In genomic region chr15:63219196-63219719, GRCh38 we compare ENCODE assay signal across 22 cellular contexts. TPM values are rescaled to one million over a fixed set of nuclear protein-coding genes. Genes with fewer than 3 reads are reported as not detected.
A peak's percentile ranks its signal among the peaks of the same experiment; 100 is the strongest.
DNase-seq lines count a peak whose midpoint lies in the region; ATAC-seq and TF ChIP-seq lines count a peak whose summit lies in the region.
"Had no signal": no experiment of that assay in that cellular context is flagged by ENCODE, and none has a peak within 500 bp of the region (broad histone marks: within the 10 kb centered on the region; RNA-seq: fewer than 3 reads in every experiment).

No MANE protein-coding gene starts in this region.

- peaks cover 44 to 74% (median 58%) of the 10 kb centered on the region in 4 donors for H3K4me1 Mint-ChIP-seq in CD4-positive, CD25-positive, alpha-beta regulatory T cell
- H3K4me1 Mint-ChIP-seq in naive thymus-derived CD4-positive, alpha-beta T cell = peaks cover 29 to 77% (median 69%) of the 10 kb centered on the region in 7 donors
- H3K4me1 Mint-ChIP-seq: neural crest cell had no signal

- in situ Hi-C loops in GM23248 (cut with MboI) = no loop called here

- H3K27me3 ChIP-seq in CD4-positive, CD25-positive, alpha-beta regulatory T cell (ENCODE audit: control insufficient read depth, insufficient read depth, low read length) = no peaks in the 10 kb centered on the region
- H3K27me3 ChIP-seq in GM23248 (replicated peaks; ENCODE audit: insufficient read depth) = no peaks in the 10 kb centered on the region
- H3K27me3 ChIP-seq in naive thymus-derived CD4-positive, alpha-beta T cell (ENCODE audit: control insufficient read depth in 2 of 2, insufficient read depth in 2 of 2, low read length in 2 of 2) = no peaks in the 10 kb centered on the region
- H3K27me3 ChIP-seq: heart left ventricle, Peyer's patch, thyroid gland had no signal

- no peaks in the 10 kb centered on the region for H3K9me3 ChIP-seq in CD4-positive, CD25-positive, alpha-beta regulatory T cell (ENCODE audit: control insufficient read depth in 2 of 2, low read length in 2 of 2)
- H3K9me3 ChIP-seq in GM23248 (ENCODE audit: low read depth) = no peaks in the 10 kb centered on the region
- no peaks in the 10 kb centered on the region for H3K9me3 ChIP-seq in naive thymus-derived CD4-positive, alpha-beta T cell (ENCODE audit: control insufficient read depth in 2 of 3, low read length in 3 of 3)
- H3K9me3 ChIP-seq: Caco-2, heart left ventricle, Peyer's patch, SK-N-SH, thyroid gland had no signal

- no peak for TF ChIP-seq CTCF in choroid plexus epithelial cell (conservative IDR thresholded peaks at IDR 0.05; ENCODE audit: low read depth, low read length)

- H3F3A ChIP-seq in GM23248 (ENCODE audit: insufficient read depth) = peaks cover 28% of the 10 kb centered on the region

- POLR2A ChIA-PET in naive thymus-derived CD4-positive, alpha-beta T cell (lab: Charles Lee) = interaction anchor here (2.0 to 2.9 kb wide), 2 partner anchors 9 to 24 kb away, joined by 6 to 17 read pairs; no protein-coding TSS in a partner anchor

- H3K36me3 ChIP-seq in CD4-positive, CD25-positive, alpha-beta regulatory T cell (ENCODE audit: control insufficient read depth, insufficient read depth, low read length) = peaks cover 19% of the 10 kb centered on the region
- no peaks in the 10 kb centered on the region for H3K36me3 ChIP-seq in GM23248 (ENCODE audit: low read depth)
- peaks cover 0 to 4% (median 3%) of the 10 kb centered on the region in 3 experiments for H3K36me3 ChIP-seq in naive thymus-derived CD4-positive, alpha-beta T cell (ENCODE audit: control insufficient read depth in 2 of 3, insufficient read depth in 3 of 3, low read length in 3 of 3)
- H3K36me3 ChIP-seq: Peyer's patch, thyroid gland had no signal

- CTCF ChIA-PET in naive thymus-derived CD4-positive, alpha-beta T cell (lab: Charles Lee) = no interaction called here

- H3K79me2 ChIP-seq in GM23248 (ENCODE audit: insufficient read depth) = peaks cover 98% of the 10 kb centered on the region

- no peak overlapping the region for H3K4me2 ChIP-seq in GM23248 (ENCODE audit: unreplicated experiment)
- H3K4me2 ChIP-seq: KMS-11, SK-N-SH had no signal

- DNase-seq in CD4-positive, CD25-positive, alpha-beta regulatory T cell = no peak
- DNase-seq in GM23248 = no peak
- DNase-seq in choroid plexus epithelial cell (ENCODE audit: low read depth) = peak; percentile 68
- no peak for DNase-seq in naive thymus-derived CD4-positive, alpha-beta T cell
- no peak for DNase-seq in NCI-H146 treated with DMSO at 0.1 percent for 48 hours (lab: John Stamatoyannopoulos, UW; ENCODE audit: unreplicated experiment)
- no peak for DNase-seq in HuH-7.5 (ENCODE audit: low spot score)
- DNase-seq: activated CD4-positive, CD25-positive, alpha-beta regulatory T cell treated with anti-CD3 and anti-CD28 coated beads, Interleukin-2, amount 50 U/mL, for 72 hours; activated effector memory CD4-positive, alpha-beta T cell treated with anti-CD3 and anti-CD28 coated beads, Interleukin-2, amount 50 U/mL, for 16 hours; Caco-2; heart left ventricle; mesendoderm; NCI-H1048; NCI-H2081; NCI-H446 treated with DMSO at 0.1 percent for 48 hours; Peyer's patch; SK-N-SH; stimulated activated CD4-positive, alpha-beta T cell treated with anti-CD3 and anti-CD28 coated beads, Interleukin-15, amount 100 ng/mL, for 24 hours; T1000; thyroid gland had no signal

- H3K27ac ChIP-seq in CD4-positive, CD25-positive, alpha-beta regulatory T cell (ENCODE audit: insufficient read depth, low read length, poor library complexity, severe bottlenecking) = no peak overlapping the region
- H3K27ac ChIP-seq in GM23248 = peak overlapping the region; percentile 74; the same call in 1 of the 2 replicates
- H3K27ac ChIP-seq in naive thymus-derived CD4-positive, alpha-beta T cell (ENCODE audit: low read depth, low read length) = no peak overlapping the region
- H3K27ac ChIP-seq: KMS-11 had no signal

- no peaks in the 10 kb centered on the region for H4K20me1 ChIP-seq in GM23248 (ENCODE audit: insufficient read depth)

- no peak for ATAC-seq in CD4-positive, CD25-positive, alpha-beta regulatory T cell (ENCODE audit: low read depth in 2 of 2)
- ATAC-seq in naive thymus-derived CD4-positive, alpha-beta T cell = no peak
- no peak for ATAC-seq in HG02588 (IDR thresholded peaks at IDR 0.05; ENCODE audit: unreplicated experiment)

- no peak overlapping the region for H3K9ac ChIP-seq in GM23248
- H3K9ac ChIP-seq: KMS-11, SK-N-SH had no signal

- H2AFZ ChIP-seq in GM23248 = no peak overlapping the region

- intact Hi-C loops in naive thymus-derived CD4-positive, alpha-beta T cell (cut with micrococcal nuclease) = loop anchor here in 1 of 2 donors (2.0 kb wide), 1 partner anchor 14 kb away; no protein-coding TSS in a partner anchor

- no peaks in the 10 kb centered on the region for H3K9me3 Mint-ChIP-seq in CD4-positive, CD25-positive, alpha-beta regulatory T cell
- H3K9me3 Mint-ChIP-seq in naive thymus-derived CD4-positive, alpha-beta T cell = peaks cover 0 to 2% (median 0%) of the 10 kb centered on the region in 11 donors
- H3K9me3 Mint-ChIP-seq: neural crest cell had no signal

- H3K27me3 Mint-ChIP-seq in CD4-positive, CD25-positive, alpha-beta regulatory T cell = no peaks in the 10 kb centered on the region
- H3K27me3 Mint-ChIP-seq in naive thymus-derived CD4-positive, alpha-beta T cell = no peaks in the 10 kb centered on the region

- no peaks in the 10 kb centered on the region for H3K9me2 ChIP-seq in GM23248 (ENCODE audit: insufficient read depth)
- H3K9me2 ChIP-seq: SK-N-SH had no signal

- H3K27ac Mint-ChIP-seq in CD4-positive, CD25-positive, alpha-beta regulatory T cell = peak overlapping the region in 2 of 3 donors; percentile 55 to 88
- peak overlapping the region in 7 of 9 donors; percentile 19 to 68 (median 48) for H3K27ac Mint-ChIP-seq in naive thymus-derived CD4-positive, alpha-beta T cell

- H3K4me3 Mint-ChIP-seq in CD4-positive, CD25-positive, alpha-beta regulatory T cell = peak overlapping the region in 1 of 4 donors; percentile 35
- H3K4me3 Mint-ChIP-seq in naive thymus-derived CD4-positive, alpha-beta T cell = no peak overlapping the region
- H3K4me3 Mint-ChIP-seq: neural crest cell had no signal

- H3K36me3 Mint-ChIP-seq in CD4-positive, CD25-positive, alpha-beta regulatory T cell = peaks cover 16% of the 10 kb centered on the region
- H3K36me3 Mint-ChIP-seq in naive thymus-derived CD4-positive, alpha-beta T cell = peaks cover 0 to 38% (median 25%) of the 10 kb centered on the region in 5 donors

- H3K4me1 ChIP-seq in CD4-positive, CD25-positive, alpha-beta regulatory T cell (ENCODE audit: control insufficient read depth, insufficient read depth, low read length, poor library complexity, severe bottlenecking) = peaks cover 25% of the 10 kb centered on the region
- peaks cover 44% of the 10 kb centered on the region for H3K4me1 ChIP-seq in GM23248 (ENCODE audit: insufficient read depth)
- H3K4me1 ChIP-seq in naive thymus-derived CD4-positive, alpha-beta T cell (ENCODE audit: control insufficient read depth in 2 of 2, insufficient read depth in 2 of 2, low read length in 2 of 2) = peaks cover 4 to 7% of the 10 kb centered on the region in 2 donors

- no peak overlapping the region for H3K4me3 ChIP-seq in CD4-positive, CD25-positive, alpha-beta regulatory T cell (ENCODE audit: low read depth, low read length)
- H3K4me3 ChIP-seq in GM23248 = no peak overlapping the region
- no peak overlapping the region for H3K4me3 ChIP-seq in choroid plexus epithelial cell (ENCODE audit: low read depth, low read length)
- H3K4me3 ChIP-seq in naive thymus-derived CD4-positive, alpha-beta T cell (ENCODE audit: low read length) = no peak overlapping the region
- H3K4me3 ChIP-seq: heart left ventricle, Peyer's patch, thyroid gland had no signal

- WGBS in GM23248 (ENCODE audit: low coverage in 1 of 2, low lambda C conversion rate in 2 of 2, missing lambda C conversion rate in 2 of 2), 2 experiments = 44 to 50% methylated on average over 3 of the region's 3 CpGs

RNA-seq across cellular contexts. Expression of gene RAB8B, which starts 29.9 kb away (rescaled TPM):
- 114 TPM for total RNA-seq in CD4-positive, CD25-positive, alpha-beta regulatory T cell
- polyA plus RNA-seq in CD4-positive, CD25-positive, alpha-beta regulatory T cell = 10 to 100 TPM; 67.4 to 82.4 (median 74.4) TPM
- 54.3 and 54.6 TPM in 2 replicates for total RNA-seq in GM23248 (2014; rRNA removed; shearing (Covaris generic))
- 37.8 and 43.6 TPM in 2 replicates for polyA plus RNA-seq in GM23248 (2016; fragmentation: Nextera tagmentation; extraction: Ambion mirVana)
- 100 to 1,000 TPM in 1 of 5 experiments, 10 to 100 TPM in 4; 37.2 to 100 (median 71.3) TPM for total RNA-seq in naive thymus-derived CD4-positive, alpha-beta T cell
- polyA plus RNA-seq in naive thymus-derived CD4-positive, alpha-beta T cell = 10 to 100 TPM; 30.4 to 32.0 TPM

RNA-seq across cellular contexts. Expression of gene APH1B, which starts 58.1 kb away (rescaled TPM):
- 19.0 TPM for total RNA-seq in CD4-positive, CD25-positive, alpha-beta regulatory T cell
- 10 to 100 TPM in 2 of 4 donors, 1 to 10 TPM in 2; 9.1 to 16.2 (median 11.6) TPM for polyA plus RNA-seq in CD4-positive, CD25-positive, alpha-beta regulatory T cell
- 15.8 and 18.6 TPM in 2 replicates for total RNA-seq in GM23248 (2014; rRNA removed; shearing (Covaris generic))
- polyA plus RNA-seq in GM23248 (2016; fragmentation: Nextera tagmentation; extraction: Ambion mirVana) = 40.5 and 43.2 TPM in 2 replicates
- 10 to 100 TPM in 4 of 5 experiments, 1 to 10 TPM in 1; 9.9 to 29.9 (median 17.6) TPM for total RNA-seq in naive thymus-derived CD4-positive, alpha-beta T cell
- polyA plus RNA-seq in naive thymus-derived CD4-positive, alpha-beta T cell = 10 to 100 TPM; 10.9 to 11.4 TPM
